30 cellular contexts compared by ENCODE assay signal in the genomic region with DNA sequence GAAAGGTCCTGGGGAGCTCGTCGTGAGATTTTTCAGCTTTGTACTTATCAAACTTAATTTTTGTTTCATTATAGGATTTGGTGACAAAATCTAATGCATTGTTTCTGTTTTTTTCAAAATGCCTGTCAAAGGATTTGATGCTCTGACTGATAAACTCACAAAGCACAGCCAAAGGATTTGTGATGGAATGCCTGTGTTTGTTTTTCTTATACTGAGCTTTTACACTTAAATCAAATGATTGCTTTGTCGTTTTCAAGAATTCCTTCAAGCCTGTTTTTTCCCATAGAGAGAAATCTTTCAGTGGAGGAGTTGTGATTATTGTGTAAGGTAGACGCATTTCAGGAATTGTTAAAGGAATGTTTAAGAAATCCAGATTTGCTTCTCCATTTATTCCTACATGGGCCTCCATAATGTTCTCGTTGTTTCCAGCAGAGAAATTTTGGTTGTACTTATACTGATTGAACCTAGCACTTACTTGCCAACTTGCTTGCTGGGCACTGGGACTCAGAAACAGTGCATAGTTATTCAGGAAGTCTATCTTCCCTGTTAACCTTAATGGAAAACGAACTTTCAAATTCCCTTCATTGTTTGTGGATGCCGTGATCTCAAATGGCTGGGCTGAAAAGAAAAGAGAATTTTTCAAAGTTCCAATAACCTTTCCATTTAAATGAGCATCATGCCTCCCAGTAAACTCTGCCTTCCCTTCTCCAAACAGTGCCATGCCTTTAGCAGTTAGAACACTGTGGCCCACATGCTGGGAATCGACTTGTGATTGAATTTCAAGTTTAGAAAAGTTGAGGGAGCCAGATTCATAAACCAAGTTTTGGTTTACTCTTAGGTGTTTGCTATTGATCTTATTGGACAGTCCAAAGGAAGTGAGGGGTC. TPM values are rescaled to one million over a fixed set of nuclear protein-coding genes. Genes with fewer than 3 reads are reported as not detected.
"Had no signal": no experiment of that assay in that cellular context is flagged by ENCODE, and none has a peak within 500 bp of the region (broad histone marks: within the 10 kb centered on the region; RNA-seq: fewer than 3 reads in every experiment).

No MANE protein-coding gene starts in this region.

- H3K4me3 ChIP-seq: colonic mucosa, esophagus squamous epithelium, gastrocnemius medialis, heart right ventricle, left ventricle myocardium inferior, lower lobe of right lung, mucosa of descending colon had no signal

- ATAC-seq: effector memory CD8-positive, alpha-beta T cell; esophagus mucosa; gastrocnemius medialis; heart right ventricle; left colon; lower lobe of right lung; mucosa of descending colon; natural killer cell had no signal

- H3K36me3 Mint-ChIP-seq: mesothelial cell of epicardium, naive B cell, natural killer cell had no signal

- H3K9me3 Mint-ChIP-seq: dendritic cell treated with granulocyte-macrophage colony-stimulating factor and Interleukin-4, amounts not matched to agents 40 ng/mL and 50 ng/mL, for 4 days; mesothelial cell of epicardium; natural killer cell had no signal

- H3K36me3 ChIP-seq: colonic mucosa, esophagus squamous epithelium, gastrocnemius medialis, lower lobe of right lung had no signal

- H3K27ac ChIP-seq: colonic mucosa, epithelial cell of prostate, esophagus squamous epithelium, gastrocnemius medialis, heart right ventricle, left ventricle myocardium inferior, lower lobe of right lung had no signal

- H3K27ac Mint-ChIP-seq: dendritic cell treated with granulocyte-macrophage colony-stimulating factor and Interleukin-4, amounts not matched to agents 40 ng/mL and 50 ng/mL, for 4 days; effector memory CD8-positive, alpha-beta T cell; endodermal cell; mesothelial cell of epicardium; natural killer cell had no signal

- H3K9me3 ChIP-seq: colonic mucosa, esophagus squamous epithelium, gastrocnemius medialis, heart right ventricle, left ventricle myocardium inferior, lower lobe of right lung, mucosa of descending colon had no signal

- H3K27me3 ChIP-seq: colonic mucosa, esophagus squamous epithelium, gastrocnemius medialis, heart right ventricle had no signal

- H3K4me1 ChIP-seq: colonic mucosa, esophagus squamous epithelium, left ventricle myocardium inferior, lower lobe of right lung had no signal

- H3K4me1 Mint-ChIP-seq: endodermal cell, naive B cell, natural killer cell had no signal

- FAIRE-seq: endometrium, islet of Langerhans, kidney had no signal

- H3K4me3 Mint-ChIP-seq: dendritic cell treated with granulocyte-macrophage colony-stimulating factor and Interleukin-4, amounts not matched to agents 40 ng/mL and 50 ng/mL, for 4 days; effector memory CD8-positive, alpha-beta T cell; endodermal cell; mesothelial cell of epicardium; naive B cell; natural killer cell had no signal

- H3K27me3 Mint-ChIP-seq: dendritic cell treated with granulocyte-macrophage colony-stimulating factor and Interleukin-4, amounts not matched to agents 40 ng/mL and 50 ng/mL, for 4 days had no signal

- DNase-seq: colonic mucosa; cortex of kidney; effector CD8-positive, alpha-beta T cell; effector memory CD8-positive, alpha-beta T cell; endodermal cell; erythroblast; esophagus squamous epithelium; foreskin fibroblast; foreskin melanocyte; gastrocnemius medialis; glutamatergic neuron; head of caudate nucleus; heart right ventricle; hippocampal formation; kidney; kidney glomerular epithelial cell; left colon; left ventricle myocardium inferior; lower lobe of right lung; mesenchymal stem cell; mucosa of descending colon; naive B cell; natural killer cell had no signal

RNA-seq across cellular contexts. Expression of gene APOB, which starts 36.5 kb away (rescaled TPM):
- total RNA-seq: myocyte, natural killer cell had no signal
